Comparison of ENCODE assay signal across 8 cellular contexts in genomic region chr1:100440075-100440809, GRCh38.
A peak's percentile ranks its signal among the peaks of the same experiment; 100 is the strongest.
DNase-seq lines count a peak whose midpoint lies in the region; ATAC-seq, FAIRE-seq and TF ChIP-seq lines count a peak whose summit lies in the region.

No MANE protein-coding gene starts in this region.

- peaks cover 74% of the 10 kb centered on the region for H3K4me1 Mint-ChIP-seq in activated naive CD4-positive, alpha-beta T cell treated with anti-CD3 and anti-CD28 coated beads for 36 hours (ENCODE audit: low read depth)

- H3K27ac Mint-ChIP-seq in activated naive CD4-positive, alpha-beta T cell treated with anti-CD3 and anti-CD28 coated beads for 36 hours: peak overlapping the region; percentile 82

- CTCF ChIA-PET in activated naive CD4-positive, alpha-beta T cell treated with anti-CD3 and anti-CD28 coated beads for 36 hours (lab: Charles Lee): interaction anchor here (1.0 to 1.8 kb wide), 4 partner anchors 11 to 38 kb away, joined by 3 to 5 read pairs (median 4); no protein-coding TSS in a partner anchor

- peaks cover 1% of the 10 kb centered on the region for H3K9me3 Mint-ChIP-seq in activated naive CD4-positive, alpha-beta T cell treated with anti-CD3 and anti-CD28 coated beads for 36 hours

- no peak for TF ChIP-seq CTCF in Peyer's patch (IDR thresholded peaks at IDR 0.05)

- 9 to 35% (median 20%) methylated on average over 4 of the region's 4 CpGs for WGBS in small intestine, 3 donors

- TF ChIP-seq POLR2A in GM12891 (IDR thresholded peaks at IDR 0.05; ENCODE audit: low read depth, low read length) (no peak), Peyer's patch (IDR thresholded peaks at IDR 0.05) (peak in 1 of 2 donors; percentile 12)

- H3K9me3 ChIP-seq in Peyer's patch (no peaks in the 10 kb centered on the region), small intestine (ENCODE audit: control insufficient read depth, low read depth) (no peaks in the 10 kb centered on the region)

- H3K4me1 ChIP-seq in Peyer's patch: peaks cover 0 to 28% (median 0%) of the 10 kb centered on the region in 4 donors
- H3K4me1 ChIP-seq in small intestine (ENCODE audit: control insufficient read depth in 2 of 2, insufficient read depth in 1 of 2, low read depth in 1 of 2, low read length in 1 of 2): peaks cover 0 to 2% of the 10 kb centered on the region in 2 donors

- FAIRE-seq in GM12891 (lab: Jason Lieb, UNC) (peak; percentile 67), small intestine (lab: Jason Lieb, UNC) (peak; percentile 84)

- H3K36me3 ChIP-seq in Peyer's patch (no peaks in the 10 kb centered on the region), small intestine (ENCODE audit: control insufficient read depth in 2 of 2, insufficient read depth in 2 of 2, low read length in 2 of 2) (peaks cover 0 to 1% of the 10 kb centered on the region in 2 donors)

- H3K27me3 Mint-ChIP-seq in activated naive CD4-positive, alpha-beta T cell treated with anti-CD3 and anti-CD28 coated beads for 36 hours (ENCODE audit: low read depth): no peaks in the 10 kb centered on the region

- H3K4me3 Mint-ChIP-seq in activated naive CD4-positive, alpha-beta T cell treated with anti-CD3 and anti-CD28 coated beads for 36 hours: peak overlapping the region; percentile 12

- intact Hi-C loops in activated naive CD4-positive, alpha-beta T cell treated with anti-CD3 and anti-CD28 coated beads for 36 hours (cut with micrococcal nuclease): loop anchor here (1.0 to 10.0 kb wide), 9 partner anchors 12 to 852 kb away; partner anchors contain the start of genes DBT, RTCA and S1PR1

- H3K36me3 Mint-ChIP-seq in activated naive CD4-positive, alpha-beta T cell treated with anti-CD3 and anti-CD28 coated beads for 36 hours (ENCODE audit: low read depth): peaks cover 16% of the 10 kb centered on the region

- H3K27me3 ChIP-seq in Peyer's patch: no peaks in the 10 kb centered on the region
- H3K27me3 ChIP-seq in small intestine (ENCODE audit: control insufficient read depth in 2 of 2, insufficient read depth in 2 of 2, low read length in 2 of 2): no peaks in the 10 kb centered on the region

- H3K27ac ChIP-seq in Peyer's patch (peak overlapping the region; percentile 26 to 65 (median 45)), small intestine (ENCODE audit: low read depth in 1 of 2, low read length in 1 of 2) (peak overlapping the region; percentile 50 to 70)

- H3K4me3 ChIP-seq in Peyer's patch: no peak overlapping the region
- no peak overlapping the region for H3K4me3 ChIP-seq in small intestine (ENCODE audit: low read depth in 1 of 2, low read length in 2 of 2)

- DNase-seq in GM12891 (ENCODE audit: insufficient read length, low spot score) (no peak), Peyer's patch (peak; percentile 51 to 85 (median 56)), small intestine (peak; percentile 82)
- DNase-seq in activated naive CD4-positive, alpha-beta T cell treated with anti-CD3 and anti-CD28 coated beads for 36 hours: peak; percentile 78

- no peak for ATAC-seq in GM21367 (IDR thresholded peaks at IDR 0.05; ENCODE audit: unreplicated experiment)
- ATAC-seq in HG03025 (IDR thresholded peaks at IDR 0.05; ENCODE audit: low FRiP score, unreplicated experiment): no peak
- no peak for ATAC-seq in GM21723 (IDR thresholded peaks at IDR 0.05; ENCODE audit: unreplicated experiment)
- ATAC-seq in HG03354 (IDR thresholded peaks at IDR 0.05; ENCODE audit: poor library complexity, severe bottlenecking, unreplicated experiment): no peak

TF ChIP-seq in GM12891, 5 proteins besides CTCF, POLR2A, EP300 and RAD21:
- TF ChIP-seq POU2F2 (IDR thresholded peaks at IDR 0.05; ENCODE audit: low read depth, low read length): no peak
- no peak for TF ChIP-seq PAX5 (IDR thresholded peaks at IDR 0.05; ENCODE audit: insufficient read depth, low read length, severe bottlenecking)
- no peak for TF ChIP-seq SPI1 (IDR thresholded peaks at IDR 0.05; ENCODE audit: low read depth, low read length)
- TF ChIP-seq TAF1 (IDR thresholded peaks at IDR 0.05; ENCODE audit: low read depth, low read length): no peak
- no peak for TF ChIP-seq POLR2AphosphoS5 (IDR thresholded peaks at IDR 0.05; ENCODE audit: low read depth, low read length)
